In the genomic region with DNA sequence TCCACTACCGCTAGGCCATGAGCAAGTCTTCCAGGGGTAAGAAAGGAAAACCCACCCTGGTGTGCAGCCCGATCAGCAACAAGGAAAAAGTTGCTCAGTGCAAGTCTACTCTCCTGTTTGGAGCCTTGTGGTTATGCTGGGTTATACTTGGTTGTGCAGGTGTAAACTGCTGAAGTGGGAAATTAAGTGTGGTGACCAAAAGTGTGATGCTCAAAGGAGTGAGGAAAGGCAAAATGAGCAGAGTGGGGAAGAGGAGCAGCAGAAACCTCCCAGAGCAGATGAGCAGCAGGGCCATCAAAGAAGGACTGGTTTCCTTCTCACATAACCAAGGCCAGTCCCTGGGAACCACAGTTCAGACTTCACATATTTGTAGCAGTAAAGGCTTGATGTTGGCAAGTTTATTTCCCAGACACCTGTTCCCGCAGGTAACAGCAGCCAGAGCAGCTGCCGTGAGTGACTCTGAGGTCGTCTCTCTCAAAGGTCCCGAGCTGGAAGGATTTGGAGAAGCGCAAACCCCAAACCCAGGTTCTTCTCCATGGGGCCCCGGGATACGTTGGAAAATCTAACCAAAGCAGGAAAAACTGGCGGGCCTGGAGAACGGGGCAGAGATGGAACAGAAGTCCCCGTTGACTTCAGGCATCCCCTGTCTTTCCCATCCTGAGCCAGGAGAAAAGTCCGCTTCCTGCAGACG, we compare ENCODE assay signal across 9 cellular contexts. TPM values are rescaled to one million over a fixed set of nuclear protein-coding genes. Genes with fewer than 3 reads are reported as not detected.
A peak's percentile ranks its signal among the peaks of the same experiment; 100 is the strongest.
DNase-seq lines count a peak whose midpoint lies in the region; ATAC-seq and TF ChIP-seq lines count a peak whose summit lies in the region.
"Had no signal": no experiment of that assay in that cellular context is flagged by ENCODE, and none has a peak within 500 bp of the region (broad histone marks: within the 10 kb centered on the region; RNA-seq: fewer than 3 reads in every experiment).

No MANE protein-coding gene starts in this region.

- H4K91ac ChIP-seq in IMR-90 (ENCODE audit: insufficient read depth, low read depth, low read length) = no peak overlapping the region

- peak overlapping the region; percentile 88 to 93 (median 88) for H3K4me3 Mint-ChIP-seq in nephron

- ATAC-seq in IMR-90 (ENCODE audit: low read depth) (no peak), HG02885 (IDR thresholded peaks at IDR 0.05; ENCODE audit: poor library complexity, unreplicated experiment) (no peak), GM19467 (IDR thresholded peaks at IDR 0.05; ENCODE audit: unreplicated experiment) (no peak)

- no peaks in the 10 kb centered on the region for H3K27me3 Mint-ChIP-seq in nephron (ENCODE audit: low read depth)

- no peak for TF ChIP-seq CTCF in IMR-90 (conservative IDR thresholded peaks at IDR 0.05; ENCODE audit: low read depth, low read length)
- TF ChIP-seq CTCF in nephron (IDR thresholded peaks at IDR 0.05; ENCODE audit: unreplicated experiment in 3 of 3) = no peak

- H2AK9ac ChIP-seq in IMR-90 (replicated peaks; ENCODE audit: low read depth, low read length, poor library complexity) = peak overlapping the region; percentile 80

- CTCF ChIA-PET in IMR-90 (lab: Yijun Ruan, JAX) = no interaction called here

- peaks cover 10% of the 10 kb centered on the region for H3K9me1 ChIP-seq in IMR-90 (ENCODE audit: insufficient read depth, low read length)

- H3K4me2 ChIP-seq in BLaER1 (peak overlapping the region; percentile 92), IMR-90 (ENCODE audit: low read depth, low read length) (peak overlapping the region; percentile 83)

- H3K27me3 ChIP-seq in BLaER1 = peaks cover 34% of the 10 kb centered on the region
- peaks cover 11% of the 10 kb centered on the region for H3K27me3 ChIP-seq in IMR-90 (ENCODE audit: control insufficient read depth, insufficient read depth, low read length)
- H3K27me3 ChIP-seq in duodenal mucosa (ENCODE audit: control insufficient read depth in 1 of 2, insufficient read depth in 2 of 2, low read length in 2 of 2) = peaks cover 11 to 35% of the 10 kb centered on the region in 2 donors

- H3K4me3 ChIP-seq in BLaER1 = peak overlapping the region; percentile 96
- peak overlapping the region; percentile 93 for H3K4me3 ChIP-seq in IMR-90 (ENCODE audit: insufficient read depth, low read depth, low read length)
- H3K4me3 ChIP-seq in duodenal mucosa (ENCODE audit: low read depth in 1 of 2, low read length in 2 of 2) = peak overlapping the region; percentile 47 to 65

- peaks cover 27% of the 10 kb centered on the region for H4K20me1 ChIP-seq in BLaER1
- peaks cover 31% of the 10 kb centered on the region for H4K20me1 ChIP-seq in IMR-90 (ENCODE audit: insufficient read depth, low read length)

- in situ Hi-C loops in IMR-90 (cut with MboI; ENCODE audit: low sequenced_read_pairs) = no loop called here

- H4K5ac ChIP-seq in IMR-90 (ENCODE audit: low read depth, low read length) = no peak overlapping the region

- 0 out of 2 replicates have a peak overlapping the region, but pooled peaks have one; percentile 33 for H3K23ac ChIP-seq in IMR-90 (ENCODE audit: low read depth, low read length)

- peaks cover 11% of the 10 kb centered on the region for H3K36me3 ChIP-seq in BLaER1
- no peaks in the 10 kb centered on the region for H3K36me3 ChIP-seq in IMR-90 (ENCODE audit: control insufficient read depth, insufficient read depth, low read length)
- H3K36me3 ChIP-seq in duodenal mucosa (ENCODE audit: control insufficient read depth in 1 of 2, insufficient read depth in 2 of 2, low read length in 2 of 2) = no peaks in the 10 kb centered on the region

- DNase-seq in IMR-90 (no peak), NOMO-1 treated with DMSO at 0.1 percent for 48 hours (lab: John Stamatoyannopoulos, UW; ENCODE audit: unreplicated experiment) (no peak), Kasumi-1 (lab: John Stamatoyannopoulos, UW) (no peak)
- DNase-seq: NCI-H345 had no signal

- peak overlapping the region; percentile 91 for H3K9ac ChIP-seq in BLaER1
- H3K9ac ChIP-seq in IMR-90 (ENCODE audit: low read depth, low read length) = peak overlapping the region; percentile 69; the same call in 1 of the 2 replicates
- H3K9ac ChIP-seq in duodenal mucosa (ENCODE audit: low read depth in 1 of 2, low read length in 2 of 2) = no peak overlapping the region

- H3K79me1 ChIP-seq in IMR-90 (ENCODE audit: low read depth in 1 of 2, low read length in 2 of 2) = peaks cover 18 to 36% of the 10 kb centered on the region in 2 experiments; a peak in 3 of 4 replicates

- H3K9me3 Mint-ChIP-seq in nephron = no peaks in the 10 kb centered on the region

- H2BK120ac ChIP-seq in IMR-90 (ENCODE audit: low read depth, low read length) = no peak overlapping the region

- no peak overlapping the region for H2BK5ac ChIP-seq in IMR-90 (ENCODE audit: low read depth, low read length, poor library complexity, severe bottlenecking)

- no peak overlapping the region for H3K56ac ChIP-seq in IMR-90 (ENCODE audit: extremely low read depth, insufficient read depth, low read length)

- no peak overlapping the region for H2BK20ac ChIP-seq in IMR-90 (ENCODE audit: low read depth, low read length)

- H3K27ac Mint-ChIP-seq in nephron = peak overlapping the region; percentile 80 to 90 (median 84)

- H3K4me1 ChIP-seq in BLaER1 (peaks cover 36% of the 10 kb centered on the region), IMR-90 (ENCODE audit: control insufficient read depth, insufficient read depth, low read length) (peaks cover 6% of the 10 kb centered on the region), duodenal mucosa (ENCODE audit: control insufficient read depth in 1 of 2, insufficient read depth in 2 of 2, low read length in 2 of 2) (peaks cover 0 to 7% of the 10 kb centered on the region in 2 donors)

- BruUV-seq in IMR-90 (replicated peaks; lab: Mats Ljungman, UMichigan) = no TSS peak

- H3K27ac ChIP-seq in BLaER1 (peak overlapping the region; percentile 91), IMR-90 (ENCODE audit: insufficient read depth, low read length) (no peak overlapping the region), duodenal mucosa (ENCODE audit: low read depth, low read length) (no peak overlapping the region)

- peak overlapping the region; percentile 94 for H2AFZ ChIP-seq in IMR-90 (replicated peaks; ENCODE audit: low read length, poor library complexity)

- intact Hi-C loops in IMR-90 (cut with micrococcal nuclease) = no loop called here

- H2AK5ac ChIP-seq in IMR-90 (ENCODE audit: low read depth, low read length) = no peak overlapping the region

- no peak overlapping the region for H3K14ac ChIP-seq in IMR-90 (replicated peaks; ENCODE audit: low read depth, low read length)

- H2BK15ac ChIP-seq in IMR-90 (ENCODE audit: low read depth, low read length) = no peak overlapping the region

- peaks cover 51% of the 10 kb centered on the region for H3K4me1 Mint-ChIP-seq in nephron

- POLR2A ChIA-PET in IMR-90 (lab: Charles Lee; ENCODE audit: unreplicated experiment) = no interaction called here

- dilution Hi-C loops in IMR-90 (cut with HindIII; ENCODE audit: low sequenced_read_pairs, unreplicated experiment) = no loop called here

- H3K4ac ChIP-seq in IMR-90 (ENCODE audit: low read depth, low read length) = peak overlapping the region; percentile 31

- no peak for TF ChIP-seq POLR2A in IMR-90 (IDR thresholded peaks at IDR 0.05; ENCODE audit: low read depth, low read length)

- no peak overlapping the region for H3K18ac ChIP-seq in IMR-90 (ENCODE audit: low read depth, low read length)

- 8% methylated on average over 5 of the region's 14 CpGs; no CpG with 5 or more reads in 1 of the 2 experiments for WGBS in IMR-90 (ENCODE audit: extremely low coverage in 2 of 2, insufficient read length in 1 of 2), 2 experiments

- peak overlapping the region in 1 of 2 experiments; percentile 51; a peak in 2 of 4 replicates for H4K8ac ChIP-seq in IMR-90 (ENCODE audit: low read depth in 2 of 2, low read length in 2 of 2)

- H3K9me3 ChIP-seq in BLaER1 = no peaks in the 10 kb centered on the region
- H3K9me3 ChIP-seq in IMR-90 (ENCODE audit: control insufficient read depth, insufficient read depth, low read length) = no peaks in the 10 kb centered on the region
- H3K9me3 ChIP-seq in duodenal mucosa (ENCODE audit: control insufficient read depth in 1 of 2, low read length in 2 of 2) = no peaks in the 10 kb centered on the region

- TF ChIP-seq RAD21 in IMR-90 (IDR thresholded peaks at IDR 0.05; ENCODE audit: low read length) = no peak

- H3K36me3 Mint-ChIP-seq in nephron (ENCODE audit: low read depth) = peaks cover 16% of the 10 kb centered on the region

TF ChIP-seq in IMR-90, 13 proteins besides CTCF, POLR2A, EP300 and RAD21 (continues in another document):
- TF ChIP-seq MAFK (IDR thresholded peaks at IDR 0.05; ENCODE audit: low read depth, low read length) (no peak), NFE2L2 (IDR thresholded peaks at IDR 0.05; ENCODE audit: low read depth, low read length) (no peak), BHLHE40 (IDR thresholded peaks at IDR 0.05; ENCODE audit: low read depth, low read length) (no peak), MAZ (IDR thresholded peaks at IDR 0.05; ENCODE audit: borderline replicate concordance, low read depth, low read length) (no peak), FOS (IDR thresholded peaks at IDR 0.05; ENCODE audit: low read depth, low read length) (no peak), CEBPB (IDR thresholded peaks at IDR 0.05; ENCODE audit: low read depth, low read length) (no peak), CHD1 (IDR thresholded peaks at IDR 0.05; ENCODE audit: low read depth, low read length) (no peak)
- TF ChIP-seq, protein P1, sequence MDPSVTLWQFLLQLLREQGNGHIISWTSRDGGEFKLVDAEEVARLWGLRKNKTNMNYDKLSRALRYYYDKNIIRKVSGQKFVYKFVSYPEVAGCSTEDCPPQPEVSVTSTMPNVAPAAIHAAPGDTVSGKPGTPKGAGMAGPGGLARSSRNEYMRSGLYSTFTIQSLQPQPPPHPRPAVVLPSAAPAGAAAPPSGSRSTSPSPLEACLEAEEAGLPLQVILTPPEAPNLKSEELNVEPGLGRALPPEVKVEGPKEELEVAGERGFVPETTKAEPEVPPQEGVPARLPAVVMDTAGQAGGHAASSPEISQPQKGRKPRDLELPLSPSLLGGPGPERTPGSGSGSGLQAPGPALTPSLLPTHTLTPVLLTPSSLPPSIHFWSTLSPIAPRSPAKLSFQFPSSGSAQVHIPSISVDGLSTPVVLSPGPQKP (IDR thresholded peaks at IDR 0.05; ENCODE audit: borderline replicate concordance, low read depth, low read length) = no peak

RNA-seq across cellular contexts. Expression of gene SMO, which starts 0.6 kb away (rescaled TPM):
- total RNA-seq in IMR-90 (2012; rRNA removed) = 15.3 and 18.5 TPM in 2 replicates
- 24.7 and 25.8 TPM in 2 replicates for polyA plus RNA-seq in IMR-90 (2012; rRNA removed)
- polyA plus RNA-seq in IMR-90 (2012; cell fraction: cytosol; rRNA removed) = 15.7 and 27.9 TPM in 2 replicates
- polyA plus RNA-seq in IMR-90 (2012; cell fraction: nucleus; rRNA removed; ENCODE audit: low replicate concordance) = 67.9 and 102 TPM in 2 replicates

RNA-seq across cellular contexts. Expression of gene AHCYL2, which starts 37.0 kb away (rescaled TPM):
- 5.7 and 6.7 TPM in 2 replicates for total RNA-seq in IMR-90 (2012; rRNA removed)
- polyA plus RNA-seq in IMR-90 (2012; rRNA removed) = 5.9 and 7.6 TPM in 2 replicates
- polyA plus RNA-seq in IMR-90 (2012; cell fraction: cytosol; rRNA removed) = 1.9 and 3.4 TPM in 2 replicates
- 4.3 and 24.1 TPM in 2 replicates for polyA plus RNA-seq in IMR-90 (2012; cell fraction: nucleus; rRNA removed; ENCODE audit: low replicate concordance)

RNA-seq across cellular contexts. Expression of gene TSPAN33, which starts 43.3 kb away (rescaled TPM):
- total RNA-seq in IMR-90 (2012; rRNA removed) = 0.28 and 0.36 TPM in 2 replicates
- 0.13 and 0.17 TPM in 2 replicates for polyA plus RNA-seq in IMR-90 (2012; rRNA removed)
- polyA plus RNA-seq in IMR-90 (2012; cell fraction: cytosol; rRNA removed) = 0.18 and 0.23 TPM in 2 replicates
- 0.04 and 0.08 TPM in 2 replicates for polyA plus RNA-seq in IMR-90 (2012; cell fraction: nucleus; rRNA removed; ENCODE audit: low replicate concordance)

Comparison
In these comparisons a context has a peak if more than half of its experiments do, and no peak if none do; other contexts are left out.
1. H3K9ac ChIP-seq: peak in BLaER1 (single experiment) and IMR-90 (single experiment); none in duodenal mucosa (0 of 2).
2. Peak in every context shown above with its lines, with median percentiles within 50 percentile points of each other: H3K4me3 ChIP-seq.